Comparison of ENCODE assay signal across 17 cellular contexts in the genomic region with DNA sequence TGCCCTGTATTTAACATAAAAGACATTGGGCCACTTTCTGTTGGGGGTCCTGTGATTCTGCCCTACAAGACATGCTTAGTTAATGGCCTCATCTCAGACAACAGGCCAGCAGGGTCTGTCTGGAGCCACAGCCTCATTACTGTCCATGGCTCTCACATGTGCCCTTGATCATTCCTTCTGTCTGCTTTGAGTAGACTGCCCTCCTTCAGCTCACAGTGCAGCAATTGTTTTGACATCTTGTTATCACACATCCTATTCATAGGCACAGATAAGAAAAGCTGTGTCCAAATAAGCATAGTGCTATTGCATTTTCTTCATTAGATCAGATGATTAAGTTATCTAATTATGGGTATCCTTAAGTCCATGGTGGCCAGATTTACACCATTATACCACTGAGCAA.
"Had no signal": no experiment of that assay in that cellular context is flagged by ENCODE, and none has a peak within 500 bp of the region (broad histone marks: within the 10 kb centered on the region; RNA-seq: fewer than 3 reads in every experiment).

No MANE protein-coding gene starts in this region.

- H3K36me3 ChIP-seq: prostate gland, sigmoid colon, thyroid gland had no signal

- H3K27ac ChIP-seq: epithelial cell of prostate, prostate gland, sigmoid colon, thyroid gland had no signal

- DNase-seq: activated CD4-positive, alpha-beta T cell treated with anti-CD3 and anti-CD28 coated beads, Interleukin-2, amount 10 ng/mL, durations not matched to agents 24 days and 14 days; activated CD8-positive, alpha-beta memory T cell treated with anti-CD3 and anti-CD28 coated beads, Interleukin-2, amount 50 U/mL, for 4 hours; activated CD8-positive, alpha-beta T cell treated with anti-CD3 and anti-CD28 coated beads, Interleukin-2, amount 10 ng/mL, durations not matched to agents 7 days and 5 days; activated gamma-delta T cell treated with Interleukin-2 at 50 U/mL for 16 hours; activated T-cell treated with anti-CD3 and anti-CD28 coated beads, Interleukin-2, amount 50 U/mL, for 48 hours; effector memory CD4-positive, alpha-beta T cell; kidney; sigmoid colon; stimulated activated CD4-positive, alpha-beta T cell treated with anti-CD3 and anti-CD28 coated beads, Interleukin-12 subunit alpha, Interleukin-12 subunit beta, amount 100 ng/mL, for 4 hours; stimulated activated CD4-positive, alpha-beta T cell treated with anti-CD3 and anti-CD28 coated beads, Interleukin-2, amount 100 ng/mL, for 24 hours; T-helper 2 cell; thyroid gland had no signal

- H3K9me3 ChIP-seq: prostate gland, sigmoid colon, thyroid gland had no signal

- H3K4me1 ChIP-seq: prostate gland, thyroid gland had no signal

- H3K27me3 ChIP-seq: sigmoid colon, thyroid gland had no signal

- ATAC-seq: activated CD8-positive, alpha-beta T cell treated with anti-CD3 and anti-CD28 coated beads, Interleukin-2, amount 10 ng/mL, durations not matched to agents 7 days and 5 days; WTC11 had no signal

- FAIRE-seq: kidney, TTC549, urothelium cell line had no signal

- H3K4me3 ChIP-seq: prostate gland, sigmoid colon, thyroid gland had no signal
